In genomic region chr5:15827786-15828185, GRCh38 we compare ENCODE assay signal across 21 cellular contexts.
"Had no signal": no experiment of that assay in that cellular context is flagged by ENCODE, and none has a peak within 500 bp of the region (broad histone marks: within the 10 kb centered on the region; RNA-seq: fewer than 3 reads in every experiment).

No MANE protein-coding gene starts in this region.

- DNase-seq: natural killer cell; occipital lobe; ovary; posterior cingulate gyrus; psoas muscle; right cardiac atrium; right lobe of liver; sigmoid colon; small intestine; stimulated activated CD4-positive, alpha-beta T cell treated with anti-CD3 and anti-CD28 coated beads, Interleukin-15, amount 100 ng/mL, for 24 hours; stimulated activated CD4-positive, alpha-beta T cell treated with anti-CD3 and anti-CD28 coated beads, Interleukin-2, amount 100 ng/mL, for 24 hours; stimulated activated CD4-positive, alpha-beta T cell treated with anti-CD3 and anti-CD28 coated beads, Interleukin-2, amount 100 ng/mL, for 48 hours; stimulated activated CD4-positive, alpha-beta T cell treated with anti-CD3 and anti-CD28 coated beads, Interleukin-4, amount 100 ng/mL, for 24 hours; stimulated activated naive B cell treated with anti-CD40 and anti-IgM and Interleukin-4, amounts not matched to agents 10 μg/mL and 1 μg/mL and 100 μg/mL, for 72 hours; stimulated activated naive CD4-positive, alpha-beta T cell treated with Interleukin-2 at 50 U/mL for 16 hours; substantia nigra; testis; tibial artery; transverse colon; upper lobe of right lung; uterus had no signal
